In genomic region chr10:84522612-84523462, GRCh38 we compare ENCODE assay signal across 23 cellular contexts.
DNase-seq lines count a peak whose midpoint lies in the region; ATAC-seq and TF ChIP-seq lines count a peak whose summit lies in the region.
"Had no signal": no experiment of that assay in that cellular context is flagged by ENCODE, and none has a peak within 500 bp of the region (broad histone marks: within the 10 kb centered on the region; RNA-seq: fewer than 3 reads in every experiment).

No MANE protein-coding gene starts in this region.

- H4K12ac ChIP-seq in trophoblast cell (ENCODE audit: low read depth, low read length): peak overlapping the region; percentile 16

- H2AFZ ChIP-seq in HCT116 (ENCODE audit: low read depth, low read length, poor library complexity, severe bottlenecking): no peak overlapping the region
- no peak overlapping the region for H2AFZ ChIP-seq in trophoblast cell (ENCODE audit: insufficient read depth, low read length, poor library complexity)

- H3K23ac ChIP-seq in trophoblast cell (ENCODE audit: low read length): no peak overlapping the region

- peak; percentile 14; the same call in 1 of the 2 replicates for TF ChIP-seq RAD21 in HCT116 (IDR thresholded peaks at IDR 0.05; ENCODE audit: low read depth)

- H3K79me1 ChIP-seq in trophoblast cell (ENCODE audit: low read length): peaks cover 33% of the 10 kb centered on the region

- ATAC-seq in HCT116: no peak
- ATAC-seq in GM21723 (IDR thresholded peaks at IDR 0.05; ENCODE audit: unreplicated experiment): no peak
- ATAC-seq in HG02588 (IDR thresholded peaks at IDR 0.05; ENCODE audit: unreplicated experiment): no peak
- ATAC-seq: left cardiac atrium; natural killer cell treated with Interleukin-12 subunit alpha and Interleukin-12 subunit beta and Interleukin-15 and Interleukin-18, amount 100 ng/mL, for 72 hours; stimulated activated naive CD8-positive, alpha-beta T cell treated with anti-CD3 and anti-CD28 coated beads, Interleukin-15, Interleukin-2, amounts not matched to agents 100 U/mL and 50 U/mL, for 24 hours had no signal

- no peaks in the 10 kb centered on the region for H3K9me3 ChIP-seq in HCT116 (ENCODE audit: control insufficient read depth in 1 of 2, insufficient read depth in 1 of 2, low read depth in 1 of 2, low read length in 2 of 2)
- peaks cover 0 to 2% of the 10 kb centered on the region in 2 donors for H3K9me3 ChIP-seq in esophagus (ENCODE audit: control insufficient read depth in 2 of 2, insufficient read depth in 1 of 2, low read depth in 1 of 2, low read length in 1 of 2)
- H3K9me3 ChIP-seq in trophoblast cell (ENCODE audit: insufficient read depth, low read depth, low read length): peaks cover 4% of the 10 kb centered on the region

- in situ Hi-C loops in astrocyte of the cerebellum (cut with HindIII; ENCODE audit: low sequenced_read_pairs): loop anchor here (25.0 kb wide), 1 partner anchor 261 kb away; no protein-coding TSS in a partner anchor

- RAD21 ChIA-PET in HCT116 (lab: Charles Lee; ENCODE audit: low non-redundant PET in 1 of 2, low total read pairs in 2 of 2, uncharacterized antibody in 2 of 2, unreplicated experiment in 2 of 2): no interaction called here

- H2BK5ac ChIP-seq in trophoblast cell (ENCODE audit: low read depth, low read length, poor library complexity): peak overlapping the region; percentile 83

- H3K79me2 ChIP-seq in HCT116 (ENCODE audit: insufficient read depth, low read length): no peaks in the 10 kb centered on the region
- peaks cover 6% of the 10 kb centered on the region for H3K79me2 ChIP-seq in trophoblast cell (ENCODE audit: control insufficient read depth, insufficient read depth, low read length, poor library complexity)

- H3K4me3 ChIP-seq in HCT116 (replicated peaks in 1 of 2; ENCODE audit: low read depth in 1 of 2, low read length in 2 of 2) (no peak overlapping the region), astrocyte of the cerebellum (ENCODE audit: low read depth, low read length) (no peak overlapping the region), esophagus (ENCODE audit: low read depth in 1 of 2, low read length in 2 of 2) (no peak overlapping the region), trophoblast cell (ENCODE audit: low read depth, low read length) (no peak overlapping the region)
- H3K4me3 ChIP-seq: dorsolateral prefrontal cortex, esophagus muscularis mucosa, MG63, tibial artery had no signal

- H3K4me2 ChIP-seq in HCT116 (ENCODE audit: low read length) (0 out of 2 replicates have a peak overlapping the region, but pooled peaks have one; percentile 14), trophoblast cell (ENCODE audit: low read length) (no peak overlapping the region)

- H2AK5ac ChIP-seq in trophoblast cell (ENCODE audit: low read length): no peak overlapping the region

- H3K27me3 ChIP-seq in HCT116 (ENCODE audit: insufficient read depth, low read length): no peaks in the 10 kb centered on the region
- H3K27me3 ChIP-seq in esophagus (ENCODE audit: control insufficient read depth in 1 of 2, insufficient read depth in 2 of 2, low read length in 2 of 2): no peaks in the 10 kb centered on the region
- no peaks in the 10 kb centered on the region for H3K27me3 ChIP-seq in trophoblast cell (ENCODE audit: insufficient read depth, low read length)
- H3K27me3 ChIP-seq: dorsolateral prefrontal cortex, esophagus muscularis mucosa, MG63, tibial artery had no signal

- POLR2A ChIA-PET in HCT116 (lab: Charles Lee): no interaction called here

- H2BK120ac ChIP-seq in trophoblast cell (ENCODE audit: insufficient read depth, low read length, poor library complexity): peak overlapping the region; percentile 82

- H4K20me1 ChIP-seq in HCT116 (ENCODE audit: insufficient read depth): no peaks in the 10 kb centered on the region; the same call in 1 of the 2 replicates

- H3K27ac ChIP-seq in HCT116 (ENCODE audit: low read depth, low read length) (no peak overlapping the region), esophagus (ENCODE audit: low read depth in 2 of 2, low read length in 1 of 2) (peak overlapping the region; percentile 2 to 12), trophoblast cell (ENCODE audit: low read depth, low read length) (peak overlapping the region; percentile 93)
- H3K27ac ChIP-seq: dorsolateral prefrontal cortex, esophagus muscularis mucosa, tibial artery had no signal

- H3K9ac ChIP-seq in HCT116 (ENCODE audit: low read length) (no peak overlapping the region), trophoblast cell (ENCODE audit: low read length) (no peak overlapping the region)

- peak overlapping the region; percentile 67 for H4K91ac ChIP-seq in trophoblast cell (ENCODE audit: low read depth, low read length)

- no peak overlapping the region for H3K18ac ChIP-seq in trophoblast cell (ENCODE audit: low read length)

- H4K8ac ChIP-seq in trophoblast cell (ENCODE audit: low read depth, low read length): peak overlapping the region; percentile 66

- intact Hi-C loops in HCT116 (cut with micrococcal nuclease): no loop called here

- H3K4me1 ChIP-seq in HCT116 (ENCODE audit: control insufficient read depth in 1 of 2, insufficient read depth in 2 of 2, low read length in 2 of 2) (peaks cover 17 to 18% of the 10 kb centered on the region in 2 experiments; a peak in 3 of 4 replicates), esophagus (ENCODE audit: control insufficient read depth in 2 of 2, insufficient read depth in 2 of 2, low read length in 1 of 2) (no peaks in the 10 kb centered on the region), trophoblast cell (ENCODE audit: control insufficient read depth in 1 of 2, insufficient read depth in 2 of 2, low read length in 2 of 2) (peaks cover 17 to 24% of the 10 kb centered on the region in 2 experiments)
- H3K4me1 ChIP-seq: esophagus muscularis mucosa, tibial artery had no signal

- DNase-seq in HCT116 (ENCODE audit: low read depth, low spot score) (no peak), astrocyte of the cerebellum (ENCODE audit: low read depth) (no peak), trophoblast cell (peak in 1 of 2 donors; percentile 25), HPDE6-E6E7 (ENCODE audit: extremely low spot score) (no peak)
- DNase-seq: activated CD4-positive, alpha-beta T cell treated with anti-CD3 and anti-CD28 coated beads, Interleukin-2, amount 50 U/mL, for 1 hour; activated naive CD8-positive, alpha-beta T cell treated with anti-CD3 and anti-CD28 coated beads for 36 hours; dorsolateral prefrontal cortex; GOT3; left cardiac atrium; MG63; midbrain; NCI-H1436; NCI-H2171 treated with DMSO at 0.1 percent for 48 hours; posterior cingulate gyrus; stimulated activated CD4-positive, alpha-beta T cell treated with anti-CD3 and anti-CD28 coated beads, Interleukin-2, amount 100 ng/mL, for 24 hours; stimulated activated naive CD8-positive, alpha-beta T cell treated with anti-CD3 and anti-CD28 coated beads, Interleukin-15, Interleukin-2, amounts not matched to agents 100 U/mL and 50 U/mL, for 24 hours; T-helper 1 cell; tibial artery had no signal

- BruUV-seq in HCT116 (replicated peaks; lab: Mats Ljungman, UMichigan): no TSS peak

- peak overlapping the region; percentile 42 for H2BK12ac ChIP-seq in trophoblast cell (ENCODE audit: low read length)

- H3K36me3 ChIP-seq in HCT116 (ENCODE audit: control insufficient read depth in 1 of 2, insufficient read depth in 2 of 2, low read length in 2 of 2) (no peaks in the 10 kb centered on the region), esophagus (ENCODE audit: control insufficient read depth in 2 of 2, insufficient read depth in 2 of 2, low read length in 1 of 2) (no peaks in the 10 kb centered on the region), trophoblast cell (ENCODE audit: control insufficient read depth in 1 of 2, insufficient read depth in 2 of 2, low read length in 2 of 2) (peaks cover 2 to 6% of the 10 kb centered on the region in 2 experiments)
- H3K36me3 ChIP-seq: esophagus muscularis mucosa, MG63, tibial artery had no signal

- TF ChIP-seq CTCF in HCT116 (IDR thresholded peaks at IDR 0.05 in 2 of 3, conservative IDR thresholded peaks at IDR 0.05 in 1 of 3; ENCODE audit: borderline replicate concordance in 1 of 3, insufficient read depth in 1 of 3, low read depth in 2 of 3, low read length in 2 of 3) (no peak), astrocyte of the cerebellum (IDR thresholded peaks at IDR 0.05; ENCODE audit: low read depth, low read length, missing control alignments) (peak; percentile 18)

- no peak overlapping the region for H3K4ac ChIP-seq in trophoblast cell (ENCODE audit: low read depth, low read length)

- 58 to 68% methylated on average over 9 of the region's 9 CpGs for WGBS in esophagus, 2 donors
- no CpG with 5 or more reads among the region's 9 CpGs for WGBS in trophoblast cell (ENCODE audit: extremely low coverage, insufficient coverage, insufficient read length)

- no peaks in the 10 kb centered on the region for H3K9me2 ChIP-seq in HCT116 (ENCODE audit: insufficient read depth)

- TF ChIP-seq POLR2A in HCT116 (IDR thresholded peaks at IDR 0.05; ENCODE audit: borderline replicate concordance, extremely low read depth, insufficient read depth, insufficient read length): no peak

- peak overlapping the region; percentile 70 for H3K14ac ChIP-seq in trophoblast cell (ENCODE audit: low read length)

- CTCF ChIA-PET in HCT116 (lab: Charles Lee): no interaction called here

TF ChIP-seq in HCT116, 20 proteins besides CTCF, POLR2A, EP300 and RAD21 (continues in another document):
- TF ChIP-seq JUND (IDR thresholded peaks at IDR 0.05): no peak
- no peak for TF ChIP-seq EGR1 (IDR thresholded peaks at IDR 0.05; ENCODE audit: low read depth)
- no peak for TF ChIP-seq TCF7L2 (IDR thresholded peaks at IDR 0.05; ENCODE audit: borderline replicate concordance, extremely low read depth, insufficient read depth, insufficient read length)
- TF ChIP-seq CBX3 (IDR thresholded peaks at IDR 0.05; ENCODE audit: low read depth): no peak
- no peak for TF ChIP-seq EZH2 (IDR thresholded peaks at IDR 0.05)
- no peak for TF ChIP-seq SP1 (IDR thresholded peaks at IDR 0.05; ENCODE audit: low read depth)
- no peak for TF ChIP-seq ZFX (IDR thresholded peaks at IDR 0.05)
- no peak for TF ChIP-seq EZH2phosphoT487 (IDR thresholded peaks at IDR 0.05; ENCODE audit: borderline replicate concordance)
- TF ChIP-seq SRF (IDR thresholded peaks at IDR 0.05; ENCODE audit: low read depth): no peak
